In the genomic region with DNA sequence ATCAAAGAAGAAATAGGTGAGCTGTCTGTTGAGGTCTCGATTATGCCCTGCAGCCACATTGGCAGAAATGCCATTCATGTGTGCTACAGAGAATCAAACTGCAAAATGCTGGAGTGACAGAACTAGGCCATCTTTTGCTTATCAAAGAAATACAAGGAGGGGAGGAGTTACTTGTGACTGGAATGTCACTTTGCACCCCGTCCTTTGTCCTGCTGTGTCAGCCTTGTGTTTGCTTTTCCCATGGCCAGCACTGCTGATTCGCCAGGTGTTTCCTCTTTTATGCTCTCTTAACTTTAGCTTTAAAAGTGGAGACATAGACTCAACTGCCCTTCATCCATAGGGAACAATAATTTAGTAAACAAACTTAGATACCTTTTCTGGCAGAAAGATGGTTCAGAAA, we compare ENCODE assay signal across 25 cellular contexts. TPM values are rescaled to one million over a fixed set of nuclear protein-coding genes. Genes with fewer than 3 reads are reported as not detected.
DNase-seq lines count a peak whose midpoint lies in the region; ATAC-seq and TF ChIP-seq lines count a peak whose summit lies in the region.
"Had no signal": no experiment of that assay in that cellular context is flagged by ENCODE, and none has a peak within 500 bp of the region (broad histone marks: within the 10 kb centered on the region; RNA-seq: fewer than 3 reads in every experiment).

No MANE protein-coding gene starts in this region.

- BruUV-seq in Caco-2 (replicated peaks; lab: Mats Ljungman, UMichigan): no TSS peak

- no peak for ATAC-seq in HG03135 (IDR thresholded peaks at IDR 0.05; ENCODE audit: unreplicated experiment)
- ATAC-seq: activated CD8-positive, alpha-beta T cell treated with anti-CD3 and anti-CD28 coated beads, Interleukin-2, amount 10 ng/mL, durations not matched to agents 7 days and 5 days; gastroesophageal sphincter; SK-N-SH treated with all-trans-retinoic acid at 6 μM for 48 hours had no signal

- peaks cover 60% of the 10 kb centered on the region for H3K36me3 Mint-ChIP-seq in Caco-2 (ENCODE audit: insufficient read depth, unreplicated experiment)

- peak overlapping the region; percentile 84 for H3K27ac Mint-ChIP-seq in Caco-2 (ENCODE audit: unreplicated experiment)
- H3K27ac Mint-ChIP-seq: activated CD8-positive, alpha-beta T cell treated with anti-CD3 and anti-CD28 coated beads, Interleukin-2, amount 10 ng/mL, durations not matched to agents 7 days and 5 days; activated T-cell treated with anti-CD3 and anti-CD28 coated beads, Interleukin-2, amount 50 U/mL, for 24 hours; CD4-positive, alpha-beta memory T cell; T-helper 2 cell treated with Interferon-gamma antibody and Interleukin-4, amounts not matched to agents 5 μg/mL and 100 μg/mL, for 36 hours had no signal

- peak overlapping the region; percentile 14 for H3K4me3 Mint-ChIP-seq in Caco-2 (ENCODE audit: unreplicated experiment)
- H3K4me3 Mint-ChIP-seq: activated CD8-positive, alpha-beta T cell treated with anti-CD3 and anti-CD28 coated beads, Interleukin-2, amount 10 ng/mL, durations not matched to agents 7 days and 5 days; activated T-cell treated with anti-CD3 and anti-CD28 coated beads, Interleukin-2, amount 50 U/mL, for 24 hours; CD4-positive, alpha-beta memory T cell; T-helper 2 cell treated with Interferon-gamma antibody and Interleukin-4, amounts not matched to agents 5 μg/mL and 100 μg/mL, for 36 hours had no signal

- H3K4me1 Mint-ChIP-seq in Caco-2 (ENCODE audit: low read depth, unreplicated experiment): peaks cover 28% of the 10 kb centered on the region
- H3K4me1 Mint-ChIP-seq: CD4-positive, alpha-beta memory T cell had no signal

- no peak overlapping the region for H3K9ac ChIP-seq in HUES48 (ENCODE audit: low read depth, low read length)

- no peaks in the 10 kb centered on the region for H3K9me3 ChIP-seq in Caco-2
- H3K9me3 ChIP-seq in HUES48 (ENCODE audit: control insufficient read depth, insufficient read depth, low read length): no peaks in the 10 kb centered on the region
- H3K9me3 ChIP-seq: esophagus squamous epithelium, gastroesophageal sphincter, tibial artery had no signal

- H3K4me3 ChIP-seq in Caco-2 (ENCODE audit: low read depth, low read length): no peak overlapping the region
- no peak overlapping the region for H3K4me3 ChIP-seq in HUES48 (ENCODE audit: low read depth, low read length)
- H3K4me3 ChIP-seq: esophagus squamous epithelium, gastroesophageal sphincter, tibial artery had no signal

- DNase-seq in Caco-2 (peak; percentile 77 to 84), dermis microvascular lymphatic vessel endothelial cell (ENCODE audit: low read depth in 2 of 2) (peak; percentile 16 to 51), mucosa of gallbladder (ENCODE audit: low spot score) (peak; percentile 59), ecto neural progenitor cell (ENCODE audit: low spot score) (no peak), LoVo (ENCODE audit: low spot score) (no peak), iPS-NIHi11 (ENCODE audit: low spot score) (no peak)
- DNase-seq: activated CD8-positive, alpha-beta T cell treated with anti-CD3 and anti-CD28 coated beads, Interleukin-2, amount 10 ng/mL, durations not matched to agents 7 days and 5 days; activated naive CD4-positive, alpha-beta T cell treated with anti-CD3 and anti-CD28 coated beads, Interleukin-2, amount 50 U/mL, for 16 hours; activated T-cell treated with anti-CD3 and anti-CD28 coated beads, Interleukin-2, amount 50 U/mL, for 24 hours; aorta; CD4-positive, alpha-beta memory T cell; central memory CD4-positive, alpha-beta T cell; effector CD8-positive, alpha-beta T cell; esophagus squamous epithelium; NCI-H226; stimulated activated naive CD4-positive, alpha-beta T cell treated with Interleukin-2 at 50 U/mL for 16 hours; tibial artery had no signal

- no peaks in the 10 kb centered on the region for H3K27me3 Mint-ChIP-seq in Caco-2 (ENCODE audit: insufficient read depth, unreplicated experiment)
- H3K27me3 Mint-ChIP-seq: activated T-cell treated with anti-CD3 and anti-CD28 coated beads, Interleukin-2, amount 50 U/mL, for 24 hours; CD4-positive, alpha-beta memory T cell had no signal

- H3K27me3 ChIP-seq in Caco-2 (replicated peaks; ENCODE audit: control insufficient read depth, insufficient read depth, low read length) (no peaks in the 10 kb centered on the region), HUES48 (ENCODE audit: control insufficient read depth, insufficient read depth, low read length) (no peaks in the 10 kb centered on the region)
- H3K27me3 ChIP-seq: esophagus squamous epithelium, gastroesophageal sphincter, tibial artery had no signal

- intact Hi-C loops in Caco-2 (cut with micrococcal nuclease; ENCODE audit: unreplicated experiment): no loop called here

- no peak for TF ChIP-seq CTCF in Caco-2 (IDR thresholded peaks at IDR 0.05; ENCODE audit: insufficient read depth in 1 of 2, low read depth in 1 of 2, low read length in 1 of 2, severe bottlenecking in 1 of 2, unreplicated experiment in 1 of 2)

- H3K36me3 ChIP-seq in Caco-2 (ENCODE audit: control insufficient read depth, insufficient read depth, low read length) (no peaks in the 10 kb centered on the region; the same call in 1 of the 2 replicates), HUES48 (ENCODE audit: control insufficient read depth, insufficient read depth, low read length) (peaks cover 29% of the 10 kb centered on the region)

- H3K27ac ChIP-seq in HUES48 (ENCODE audit: low read depth, low read length): peak overlapping the region; percentile 59
- H3K27ac ChIP-seq: esophagus squamous epithelium, gastroesophageal sphincter, tibial artery had no signal

- H3K4me1 ChIP-seq in Caco-2 (peaks cover 26% of the 10 kb centered on the region), HUES48 (ENCODE audit: control insufficient read depth, insufficient read depth, low read length) (no peaks in the 10 kb centered on the region)

- CTCF ChIA-PET in Caco-2 (lab: Charles Lee): interaction anchor here (0.6 to 1.6 kb wide), 2 partner anchors 16 to 67 kb away, joined by 4 to 5 read pairs; no protein-coding TSS in a partner anchor

- POLR2A ChIA-PET in Caco-2 (lab: Charles Lee): no interaction called here

- H3K9me3 Mint-ChIP-seq in Caco-2 (ENCODE audit: unreplicated experiment): no peaks in the 10 kb centered on the region
- H3K9me3 Mint-ChIP-seq: activated T-cell treated with anti-CD3 and anti-CD28 coated beads, Interleukin-2, amount 50 U/mL, for 24 hours; T-helper 2 cell treated with Interferon-gamma antibody and Interleukin-4, amounts not matched to agents 5 μg/mL and 100 μg/mL, for 36 hours had no signal

RNA-seq across cellular contexts. Expression of gene SLC46A2, which starts 54.3 kb away (rescaled TPM):
- total RNA-seq in Caco-2 (2022) (not detected in 2 replicates), dermis microvascular lymphatic vessel endothelial cell (not detected in 2 replicates), mucosa of gallbladder (0.14 TPM)
- total RNA-seq: activated CD8-positive, alpha-beta T cell treated with anti-CD3 and anti-CD28 coated beads, Interleukin-2, amount 10 ng/mL, durations not matched to agents 7 days and 5 days; CD4-positive, alpha-beta memory T cell; kidney epithelial cell; M059J; RPMI7951 had no signal

Comparison
In these comparisons a context has a peak if more than half of its experiments do, and no peak if none do; other contexts are left out.
1. DNase-seq: peak in Caco-2 (2 of 2), dermis microvascular lymphatic vessel endothelial cell (2 of 2) and mucosa of gallbladder (single experiment); none in ecto neural progenitor cell (single experiment), LoVo (single experiment) and iPS-NIHi11 (single experiment).